Comparison of ENCODE assay signal across 1 cellular context in genomic region chr17:45130640-45131293, GRCh38.
TF ChIP-seq lines count a peak whose summit lies in the region.

No MANE protein-coding gene starts in this region.

TF ChIP-seq in HEK293, 187 proteins besides CTCF, POLR2A, EP300 and RAD21 (continued from another document):
- no peak for TF ChIP-seq PRDM10 (tag by site-specific recombination; IDR thresholded peaks at IDR 0.05)
- TF ChIP-seq ZBTB8A (tag by site-specific recombination; IDR thresholded peaks at IDR 0.05): peak; percentile 66; the same call in 1 of the 2 replicates
- no peak for TF ChIP-seq ZNF692 (tag by site-specific recombination; IDR thresholded peaks at IDR 0.05)
- no peak for TF ChIP-seq ZNF404 (tag by site-specific recombination; IDR thresholded peaks at IDR 0.05)
- TF ChIP-seq ZNF26 (tag by site-specific recombination; IDR thresholded peaks at IDR 0.05): no peak
- TF ChIP-seq ZNF791 (tag by site-specific recombination; IDR thresholded peaks at IDR 0.05): no peak
- no peak for TF ChIP-seq PRDM6 (tag by site-specific recombination; IDR thresholded peaks at IDR 0.05)
- TF ChIP-seq ZNF202 (tag by site-specific recombination; IDR thresholded peaks at IDR 0.05; ENCODE audit: borderline replicate concordance): no peak
- no peak for TF ChIP-seq IKZF3 (tag by site-specific recombination; IDR thresholded peaks at IDR 0.05)
- no peak for TF ChIP-seq ZNF670 (tag by site-specific recombination; IDR thresholded peaks at IDR 0.05; ENCODE audit: low read depth)
- TF ChIP-seq KLF1 (tag by site-specific recombination; IDR thresholded peaks at IDR 0.05): peak; percentile 47
- TF ChIP-seq ZFP69B (tag by site-specific recombination; IDR thresholded peaks at IDR 0.05): no peak
- no peak for TF ChIP-seq ELK4 (IDR thresholded peaks at IDR 0.05; ENCODE audit: borderline replicate concordance, low read depth, low read length)
- TF ChIP-seq MYNN (tag by site-specific recombination; IDR thresholded peaks at IDR 0.05; ENCODE audit: borderline replicate concordance): no peak
- TF ChIP-seq ZBTB48 (tag by site-specific recombination; IDR thresholded peaks at IDR 0.05): no peak
- TF ChIP-seq PRDM1 (tag by site-specific recombination; IDR thresholded peaks at IDR 0.05): no peak
- 0 out of 2 replicates have a peak, but pooled peaks have one; percentile 49 for TF ChIP-seq TSHZ1 (tag by site-specific recombination; IDR thresholded peaks at IDR 0.05; ENCODE audit: borderline replicate concordance)
- TF ChIP-seq ZNF24 (tag by site-specific recombination; IDR thresholded peaks at IDR 0.05): no peak
- TF ChIP-seq ZNF626 (tag by site-specific recombination; IDR thresholded peaks at IDR 0.05): no peak
- TF ChIP-seq ZXDB (tag by site-specific recombination; IDR thresholded peaks at IDR 0.05): no peak
- TF ChIP-seq ZNF416 (tag by site-specific recombination; IDR thresholded peaks at IDR 0.05): no peak
- TF ChIP-seq ZNF747 (tag by site-specific recombination; IDR thresholded peaks at IDR 0.05): no peak
- TF ChIP-seq ZNF114 (tag by site-specific recombination; IDR thresholded peaks at IDR 0.05): no peak
- TF ChIP-seq ZNF394 (tag by site-specific recombination; IDR thresholded peaks at IDR 0.05; ENCODE audit: borderline replicate concordance): no peak
- TF ChIP-seq SP2 (tag by site-specific recombination; IDR thresholded peaks at IDR 0.05): no peak
- no peak for TF ChIP-seq GLIS1 (tag by site-specific recombination; IDR thresholded peaks at IDR 0.05)
- no peak for TF ChIP-seq ZNF529 (tag by site-specific recombination; IDR thresholded peaks at IDR 0.05; ENCODE audit: insufficient replicate concordance)
- 0 out of 2 replicates have a peak, but pooled peaks have one; percentile 14 for TF ChIP-seq KLF17 (tag by site-specific recombination; IDR thresholded peaks at IDR 0.05)
- TF ChIP-seq ZFP41 (tag by site-specific recombination; IDR thresholded peaks at IDR 0.05; ENCODE audit: borderline replicate concordance): no peak
- no peak for TF ChIP-seq AEBP2 (tag by site-specific recombination; IDR thresholded peaks at IDR 0.05; ENCODE audit: borderline replicate concordance)
- TF ChIP-seq ZNF600 (tag by site-specific recombination; IDR thresholded peaks at IDR 0.05): peak; percentile 24; the same call in 1 of the 2 replicates
- TF ChIP-seq ZNF221 (tag by site-specific recombination; IDR thresholded peaks at IDR 0.05; ENCODE audit: borderline replicate concordance): no peak
- TF ChIP-seq ZNF488 (tag by site-specific recombination; IDR thresholded peaks at IDR 0.05): no peak
- no peak for TF ChIP-seq ZNF10 (tag by site-specific recombination; IDR thresholded peaks at IDR 0.05)
- TF ChIP-seq ZNF211 (tag by site-specific recombination; IDR thresholded peaks at IDR 0.05; ENCODE audit: low read depth): no peak
- TF ChIP-seq SCRT2 (tag by site-specific recombination; IDR thresholded peaks at IDR 0.05): peak; percentile 6; the same call in 1 of the 2 replicates
- TF ChIP-seq ZNF792 (tag by site-specific recombination; IDR thresholded peaks at IDR 0.05): peak; percentile 79
- no peak for TF ChIP-seq ZNF157 (tag by site-specific recombination; IDR thresholded peaks at IDR 0.05)
TF ChIP-seq in HEK293: peak in this region for 11.
